In genomic region chr2:207409525-207409924, GRCh38 we compare ENCODE assay signal across 13 cellular contexts.
DNase-seq lines count a peak whose midpoint lies in the region; ATAC-seq lines count a peak whose summit lies in the region.
"Had no signal": no experiment of that assay in that cellular context is flagged by ENCODE, and none has a peak within 500 bp of the region (broad histone marks: within the 10 kb centered on the region; RNA-seq: fewer than 3 reads in every experiment).

No MANE protein-coding gene starts in this region.

- ATAC-seq in left ventricle myocardium superior (peak; percentile 38), Right ventricle myocardium inferior (no peak), memory B cell (ENCODE audit: low read depth) (no peak), HG03280 (IDR thresholded peaks at IDR 0.05; ENCODE audit: unreplicated experiment) (no peak)
- ATAC-seq: gastrocnemius medialis, Panc1, psoas muscle had no signal

- intact Hi-C loops in left ventricle myocardium superior (cut with micrococcal nuclease) (no loop called here), Right ventricle myocardium inferior (cut with DNase I) (no loop called here)

- no peaks in the 10 kb centered on the region for H3K27me3 Mint-ChIP-seq in memory B cell

- H3K9me3 Mint-ChIP-seq in memory B cell: no peaks in the 10 kb centered on the region

- DNase-seq in left ventricle myocardium superior: no peak
- no peak for DNase-seq in Right ventricle myocardium inferior (ENCODE audit: missing footprints)
- DNase-seq in OCI-M1 (lab: John Stamatoyannopoulos, UW): peak; percentile 53
- no peak for DNase-seq in memory B cell (ENCODE audit: low spot score in 2 of 2)
- no peak for DNase-seq in HCEC 1CT
- DNase-seq in DMS114 treated with DMSO at 0.1 percent for 48 hours (lab: John Stamatoyannopoulos, UW; ENCODE audit: unreplicated experiment): no peak
- DNase-seq: activated CD4-positive, alpha-beta T cell treated with anti-CD3 and anti-CD28 coated beads, Interleukin-2, amount 50 U/mL, for 1 hour; activated naive CD4-positive, alpha-beta T cell treated with anti-CD3 and anti-CD28 coated beads, Interleukin-2, amount 50 U/mL, for 16 hours; gastrocnemius medialis; psoas muscle; spleen had no signal

- peaks cover 11% of the 10 kb centered on the region for H3K4me1 Mint-ChIP-seq in memory B cell

- H3K27ac Mint-ChIP-seq in memory B cell: peak overlapping the region; percentile 39

- H3K36me3 Mint-ChIP-seq in memory B cell: peaks cover 5% of the 10 kb centered on the region

- no peak overlapping the region for H3K4me3 Mint-ChIP-seq in memory B cell
